1 cellular context compared by ENCODE assay signal in the genomic region with DNA sequence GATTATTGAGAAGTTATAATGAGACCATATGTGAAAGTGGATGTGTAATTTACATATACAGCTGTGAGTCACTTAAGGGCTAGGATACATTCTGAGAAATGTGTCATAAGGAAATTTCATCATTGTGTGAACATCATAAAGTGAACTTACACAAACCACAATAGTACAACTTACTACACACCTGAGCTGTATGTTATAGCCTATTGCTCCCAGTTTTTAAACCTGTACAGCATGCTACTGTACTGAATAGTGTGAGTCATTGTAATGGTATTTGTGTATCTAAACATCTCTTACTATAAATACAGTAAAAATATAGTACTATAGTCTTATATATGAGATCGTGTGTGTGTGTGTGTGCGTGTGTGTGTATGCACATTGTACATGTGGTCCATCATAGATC.
TF ChIP-seq lines count a peak whose summit lies in the region.

No MANE protein-coding gene starts in this region.

TF ChIP-seq in HepG2, 621 proteins besides CTCF, POLR2A, EP300 and RAD21 (continued from another document):
- TF ChIP-seq, protein P1, sequence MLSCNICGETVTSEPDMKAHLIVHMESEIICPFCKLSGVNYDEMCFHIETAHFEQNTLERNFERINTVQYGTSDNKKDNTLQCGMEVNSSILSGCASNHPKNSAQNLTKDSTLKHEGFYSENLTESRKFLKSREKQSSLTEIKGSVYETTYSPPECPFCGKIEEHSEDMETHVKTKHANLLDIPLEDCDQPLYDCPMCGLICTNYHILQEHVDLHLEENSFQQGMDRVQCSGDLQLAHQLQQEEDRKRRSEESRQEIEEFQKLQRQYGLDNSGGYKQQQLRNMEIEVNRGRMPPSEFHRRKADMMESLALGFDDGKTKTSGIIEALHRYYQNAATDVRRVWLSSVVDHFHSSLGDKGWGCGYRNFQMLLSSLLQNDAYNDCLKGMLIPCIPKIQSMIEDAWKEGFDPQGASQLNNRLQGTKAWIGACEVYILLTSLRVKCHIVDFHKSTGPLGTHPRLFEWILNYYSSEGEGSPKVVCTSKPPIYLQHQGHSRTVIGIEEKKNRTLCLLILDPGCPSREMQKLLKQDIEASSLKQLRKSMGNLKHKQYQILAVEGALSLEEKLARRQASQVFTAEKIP (CRISPR knock-in tag; IDR thresholded peaks at IDR 0.05; ENCODE audit: borderline replicate concordance), result no peak
- TF ChIP-seq ZNF577 (CRISPR knock-in tag; IDR thresholded peaks at IDR 0.05; ENCODE audit: borderline replicate concordance, low read depth) (no peak), ZNF432 (CRISPR knock-in tag; IDR thresholded peaks at IDR 0.05; ENCODE audit: borderline replicate concordance) (no peak), ATAD3A (CRISPR knock-in tag; IDR thresholded peaks at IDR 0.05) (no peak), MATR3 (CRISPR knock-in tag; IDR thresholded peaks at IDR 0.05) (no peak), ZFP41 (CRISPR knock-in tag; IDR thresholded peaks at IDR 0.05; ENCODE audit: borderline replicate concordance) (no peak), NFYC (CRISPR knock-in tag; IDR thresholded peaks at IDR 0.05) (no peak), TOE1 (CRISPR knock-in tag; IDR thresholded peaks at IDR 0.05) (no peak), RXRB (CRISPR knock-in tag; IDR thresholded peaks at IDR 0.05; ENCODE audit: borderline replicate concordance) (no peak), HHEX (CRISPR knock-in tag; IDR thresholded peaks at IDR 0.05) (no peak), IKZF5 (CRISPR knock-in tag; IDR thresholded peaks at IDR 0.05) (no peak), ATRX (CRISPR knock-in tag; IDR thresholded peaks at IDR 0.05; ENCODE audit: borderline replicate concordance) (no peak)
- TF ChIP-seq, protein P2, sequence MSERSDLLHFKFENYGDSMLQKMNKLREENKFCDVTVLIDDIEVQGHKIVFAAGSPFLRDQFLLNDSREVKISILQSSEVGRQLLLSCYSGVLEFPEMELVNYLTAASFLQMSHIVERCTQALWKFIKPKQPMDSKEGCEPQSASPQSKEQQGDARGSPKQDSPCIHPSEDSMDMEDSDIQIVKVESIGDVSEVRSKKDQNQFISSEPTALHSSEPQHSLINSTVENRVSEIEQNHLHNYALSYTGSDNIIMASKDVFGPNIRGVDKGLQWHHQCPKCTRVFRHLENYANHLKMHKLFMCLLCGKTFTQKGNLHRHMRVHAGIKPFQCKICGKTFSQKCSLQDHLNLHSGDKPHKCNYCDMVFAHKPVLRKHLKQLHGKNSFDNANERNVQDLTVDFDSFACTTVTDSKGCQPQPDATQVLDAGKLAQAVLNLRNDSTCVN (CRISPR knock-in tag; IDR thresholded peaks at IDR 0.05; ENCODE audit: borderline replicate concordance), result no peak
